Comparison of ENCODE assay signal across 19 cellular contexts in genomic region chr11:5274340-5274739, GRCh38. TPM values are rescaled to one million over a fixed set of nuclear protein-coding genes. Genes with fewer than 3 reads are reported as not detected.
"Had no signal": no experiment of that assay in that cellular context is flagged by ENCODE, and none has a peak within 500 bp of the region (broad histone marks: within the 10 kb centered on the region; RNA-seq: fewer than 3 reads in every experiment).

No MANE protein-coding gene starts in this region.

- H3K9me3 ChIP-seq: ascending aorta, pancreas, upper lobe of right lung had no signal

- H3K4me3 ChIP-seq: ascending aorta, cardiac muscle cell, pancreas, upper lobe of right lung had no signal

- H3K4me1 ChIP-seq: ascending aorta, pancreas, upper lobe of right lung had no signal

- ATAC-seq: activated CD8-positive, alpha-beta T cell treated with anti-CD3 and anti-CD28 coated beads for 36 hours; activated T-cell treated with anti-CD3 and anti-CD28 coated beads, Interleukin-2, amount 50 U/mL, for 72 hours; left lobe of liver; pancreas; T-cell; upper lobe of right lung had no signal

- H3K27ac ChIP-seq: ascending aorta, cardiac muscle cell, epithelial cell of prostate, pancreas, upper lobe of right lung, VCaP had no signal

- DNase-seq: activated CD4-positive, alpha-beta T cell treated with anti-CD3 and anti-CD28 coated beads for 4 hours; activated CD8-positive, alpha-beta memory T cell treated with anti-CD3 and anti-CD28 coated beads, Interleukin-2, amount 50 U/mL, for 4 hours; activated CD8-positive, alpha-beta T cell treated with anti-CD3 and anti-CD28 coated beads for 36 hours; activated naive CD4-positive, alpha-beta T cell; activated T-cell treated with anti-CD3 and anti-CD28 coated beads, Interleukin-2, amount 50 U/mL, for 72 hours; effector CD4-positive, alpha-beta T cell; pancreas; stimulated activated CD4-positive, alpha-beta T cell treated with anti-CD3 and anti-CD28 coated beads, Interleukin-12 subunit alpha, Interleukin-12 subunit beta, amount 100 ng/mL, for 4 hours; T-cell; upper lobe of right lung had no signal

- FAIRE-seq: colon, pancreas had no signal

- H3K36me3 ChIP-seq: ascending aorta, cardiac muscle cell, pancreas, upper lobe of right lung had no signal

- H3K27me3 ChIP-seq: ascending aorta, cardiac muscle cell, pancreas, upper lobe of right lung had no signal

RNA-seq across cellular contexts. Expression of gene HBE1, which starts 4.6 kb away (rescaled TPM):
- total RNA-seq: activated CD8-positive, alpha-beta T cell treated with anti-CD3 and anti-CD28 coated beads for 36 hours; activated T-cell treated with anti-CD3 and anti-CD28 coated beads, Interleukin-2, amount 50 U/mL, for 72 hours; ascending aorta; glomerular endothelial cell; upper lobe of right lung had no signal
- polyA plus RNA-seq: neural cell, pancreas had no signal

RNA-seq across cellular contexts. Expression of gene HBG2, which starts 19.8 kb away (rescaled TPM):
- total RNA-seq: activated CD8-positive, alpha-beta T cell treated with anti-CD3 and anti-CD28 coated beads for 36 hours; activated T-cell treated with anti-CD3 and anti-CD28 coated beads, Interleukin-2, amount 50 U/mL, for 72 hours; ascending aorta; cardiac muscle cell; glomerular endothelial cell had no signal
- polyA plus RNA-seq: cardiac muscle cell, neural cell, pancreas had no signal

RNA-seq across cellular contexts. Expression of gene HBG1, which starts 24.7 kb away (rescaled TPM):
- total RNA-seq: activated CD8-positive, alpha-beta T cell treated with anti-CD3 and anti-CD28 coated beads for 36 hours; activated T-cell treated with anti-CD3 and anti-CD28 coated beads, Interleukin-2, amount 50 U/mL, for 72 hours; ascending aorta; cardiac muscle cell; glomerular endothelial cell; upper lobe of right lung had no signal
- polyA plus RNA-seq: cardiac muscle cell, neural cell, pancreas had no signal

RNA-seq across cellular contexts. Expression of gene OR51B4, which starts 27.4 kb away (rescaled TPM):
- total RNA-seq: activated CD8-positive, alpha-beta T cell treated with anti-CD3 and anti-CD28 coated beads for 36 hours; activated T-cell treated with anti-CD3 and anti-CD28 coated beads, Interleukin-2, amount 50 U/mL, for 72 hours; ascending aorta; glomerular endothelial cell; left lobe of liver; pancreas; T-cell; temporal lobe; upper lobe of right lung had no signal
- polyA plus RNA-seq: neural cell, pancreas had no signal

RNA-seq across cellular contexts. Expression of gene HBD, which starts 40.1 kb away (rescaled TPM):
- total RNA-seq: activated CD8-positive, alpha-beta T cell treated with anti-CD3 and anti-CD28 coated beads for 36 hours; ascending aorta; cardiac muscle cell; glomerular endothelial cell; temporal lobe; upper lobe of right lung had no signal
- polyA plus RNA-seq: neural cell, pancreas had no signal
